Comparison of ENCODE assay signal across 8 cellular contexts in genomic region chr3:23442598-23443383, GRCh38.
DNase-seq lines count a peak whose midpoint lies in the region; ATAC-seq lines count a peak whose summit lies in the region.
"Had no signal": no experiment of that assay in that cellular context is flagged by ENCODE, and none has a peak within 500 bp of the region (broad histone marks: within the 10 kb centered on the region; RNA-seq: fewer than 3 reads in every experiment).

No MANE protein-coding gene starts in this region.

- no peaks in the 10 kb centered on the region for H3K9me2 ChIP-seq in Karpas-422 (replicated peaks; ENCODE audit: insufficient read depth, low read length)

- in situ Hi-C loops in HAP-1 (cut with MboI; ENCODE audit: low sequenced_read_pairs) = no loop called here

- no peak overlapping the region for H2AFZ ChIP-seq in Karpas-422 (ENCODE audit: low read length)

- intact Hi-C loops in sciatic nerve (cut with DNase I) = no loop called here

- H3K4me2 ChIP-seq in Karpas-422 (ENCODE audit: low read depth, low read length, poor library complexity, severe bottlenecking) = no peak overlapping the region

- no peaks in the 10 kb centered on the region for H3K9me3 Mint-ChIP-seq in stimulated activated effector memory CD8-positive, alpha-beta T cell treated with anti-CD3 and anti-CD28 coated beads, Interleukin-12 subunit alpha, Interleukin-12 subunit beta, amount 100 ng/mL, for 72 hours

- DNase-seq in T-helper 17 cell (no peak), sciatic nerve (ENCODE audit: low spot score) (no peak), HAP-1 (ENCODE audit: low spot score in 2 of 2) (no peak), Karpas-422 (no peak)
- no peak for DNase-seq in stimulated activated effector memory CD8-positive, alpha-beta T cell treated with anti-CD3 and anti-CD28 coated beads, Interleukin-12 subunit alpha, Interleukin-12 subunit beta, amount 100 ng/mL, for 72 hours (ENCODE audit: low spot score in 2 of 2)
- DNase-seq: psoas muscle had no signal

- H3K4me3 ChIP-seq in HAP-1 (no peak overlapping the region), Karpas-422 (ENCODE audit: low read length) (no peak overlapping the region)
- H3K4me3 ChIP-seq: psoas muscle had no signal

- no peaks in the 10 kb centered on the region for H3K36me3 ChIP-seq in HAP-1 (replicated peaks)
- no peaks in the 10 kb centered on the region for H3K36me3 ChIP-seq in Karpas-422 (ENCODE audit: insufficient read depth, low read length)

- peaks cover 17% of the 10 kb centered on the region for H3K4me1 ChIP-seq in HAP-1
- no peaks in the 10 kb centered on the region for H3K4me1 ChIP-seq in Karpas-422 (ENCODE audit: low read length)

- no peaks in the 10 kb centered on the region; the same call in 1 of the 2 replicates for H4K20me1 ChIP-seq in Karpas-422 (ENCODE audit: insufficient read depth, low read depth, low read length)

- ATAC-seq in GM19372 (IDR thresholded peaks at IDR 0.05; ENCODE audit: low read depth, unreplicated experiment) (peak; percentile 60), HG03095 (IDR thresholded peaks at IDR 0.05; ENCODE audit: unreplicated experiment) (peak; percentile 51), T-helper 17 cell (peak; percentile 88), sciatic nerve (peak; percentile 52)
- ATAC-seq in stimulated activated effector memory CD8-positive, alpha-beta T cell treated with anti-CD3 and anti-CD28 coated beads, Interleukin-12 subunit alpha, Interleukin-12 subunit beta, amount 100 ng/mL, for 72 hours = no peak

- H3K4me3 Mint-ChIP-seq in T-helper 17 cell = no peak overlapping the region
- H3K4me3 Mint-ChIP-seq in stimulated activated effector memory CD8-positive, alpha-beta T cell treated with anti-CD3 and anti-CD28 coated beads, Interleukin-12 subunit alpha, Interleukin-12 subunit beta, amount 100 ng/mL, for 72 hours = no peak overlapping the region

- H3K27ac Mint-ChIP-seq in T-helper 17 cell = no peak overlapping the region
- H3K27ac Mint-ChIP-seq in stimulated activated effector memory CD8-positive, alpha-beta T cell treated with anti-CD3 and anti-CD28 coated beads, Interleukin-12 subunit alpha, Interleukin-12 subunit beta, amount 100 ng/mL, for 72 hours = no peak overlapping the region

- no peaks in the 10 kb centered on the region for H3K27me3 Mint-ChIP-seq in T-helper 17 cell

- H3K9me3 ChIP-seq in T-helper 17 cell (ENCODE audit: control insufficient read depth, low read length, poor library complexity, severe bottlenecking) (no peaks in the 10 kb centered on the region), HAP-1 (no peaks in the 10 kb centered on the region), Karpas-422 (ENCODE audit: low read length) (no peaks in the 10 kb centered on the region)
- H3K9me3 ChIP-seq: psoas muscle had no signal

- H3K36me3 Mint-ChIP-seq in T-helper 17 cell (ENCODE audit: low read depth) = no peaks in the 10 kb centered on the region
- no peaks in the 10 kb centered on the region for H3K36me3 Mint-ChIP-seq in stimulated activated effector memory CD8-positive, alpha-beta T cell treated with anti-CD3 and anti-CD28 coated beads, Interleukin-12 subunit alpha, Interleukin-12 subunit beta, amount 100 ng/mL, for 72 hours

- peaks cover 15% of the 10 kb centered on the region for H3K4me1 Mint-ChIP-seq in T-helper 17 cell
- H3K4me1 Mint-ChIP-seq in stimulated activated effector memory CD8-positive, alpha-beta T cell treated with anti-CD3 and anti-CD28 coated beads, Interleukin-12 subunit alpha, Interleukin-12 subunit beta, amount 100 ng/mL, for 72 hours = peaks cover 7% of the 10 kb centered on the region

- H3K27me3 ChIP-seq in HAP-1 (ENCODE audit: low read depth) (no peaks in the 10 kb centered on the region), Karpas-422 (ENCODE audit: low read length) (no peaks in the 10 kb centered on the region)

- H3K27ac ChIP-seq in Karpas-422 (ENCODE audit: low read length) = no peak overlapping the region
- H3K27ac ChIP-seq: psoas muscle had no signal

- no peaks in the 10 kb centered on the region for H3K79me2 ChIP-seq in Karpas-422 (ENCODE audit: low read length)

- H3K9ac ChIP-seq in Karpas-422 (ENCODE audit: low read length) = no peak overlapping the region
